In genomic region chr2:165079432-165079831, GRCh38 we compare ENCODE assay signal across 32 cellular contexts.
"Had no signal": no experiment of that assay in that cellular context is flagged by ENCODE, and none has a peak within 500 bp of the region (broad histone marks: within the 10 kb centered on the region; RNA-seq: fewer than 3 reads in every experiment).

No MANE protein-coding gene starts in this region.

- H3K4me3 Mint-ChIP-seq: activated B cell treated with CpG ODN at 0.5 μM for 24 hours; activated CD4-positive, alpha-beta memory T cell treated with anti-CD3 and anti-CD28 coated beads, Interleukin-2, amount 10 ng/mL, durations not matched to agents 7 days and 5 days; activated CD8-positive, alpha-beta memory T cell treated with anti-CD3 and anti-CD28 coated beads, Interleukin-2, amount 10 ng/mL, durations not matched to agents 7 days and 5 days; activated naive CD4-positive, alpha-beta T cell treated with anti-CD3 and anti-CD28 coated beads, Interleukin-2, amount 10 ng/mL, durations not matched to agents 7 days and 5 days; activated naive CD8-positive, alpha-beta T cell; activated naive CD8-positive, alpha-beta T cell treated with anti-CD3 and anti-CD28 coated beads, Interleukin-2, amount 50 U/mL, for 24 hours; T-cell; T-helper 17 cell had no signal

- H3K27me3 Mint-ChIP-seq: activated B cell treated with CpG ODN at 0.5 μM for 24 hours; activated CD4-positive, alpha-beta memory T cell treated with anti-CD3 and anti-CD28 coated beads, Interleukin-2, amount 10 ng/mL, durations not matched to agents 7 days and 5 days; activated CD8-positive, alpha-beta memory T cell treated with anti-CD3 and anti-CD28 coated beads, Interleukin-2, amount 10 ng/mL, durations not matched to agents 7 days and 5 days; activated naive CD4-positive, alpha-beta T cell treated with anti-CD3 and anti-CD28 coated beads, Interleukin-2, amount 10 ng/mL, durations not matched to agents 7 days and 5 days; activated naive CD8-positive, alpha-beta T cell; activated naive CD8-positive, alpha-beta T cell treated with anti-CD3 and anti-CD28 coated beads, Interleukin-2, amount 50 U/mL, for 24 hours; T-cell; T-helper 17 cell had no signal

- H3K36me3 Mint-ChIP-seq: activated CD8-positive, alpha-beta memory T cell treated with anti-CD3 and anti-CD28 coated beads, Interleukin-2, amount 10 ng/mL, durations not matched to agents 7 days and 5 days; activated naive CD4-positive, alpha-beta T cell treated with anti-CD3 and anti-CD28 coated beads, Interleukin-2, amount 10 ng/mL, durations not matched to agents 7 days and 5 days; T-cell had no signal

- H3K36me3 ChIP-seq: brain microvascular endothelial cell, Peyer's patch had no signal

- H3K4me1 Mint-ChIP-seq: activated B cell treated with CpG ODN at 0.5 μM for 24 hours; activated CD4-positive, alpha-beta memory T cell treated with anti-CD3 and anti-CD28 coated beads, Interleukin-2, amount 10 ng/mL, durations not matched to agents 7 days and 5 days; activated CD8-positive, alpha-beta memory T cell treated with anti-CD3 and anti-CD28 coated beads, Interleukin-2, amount 10 ng/mL, durations not matched to agents 7 days and 5 days; activated naive CD4-positive, alpha-beta T cell treated with anti-CD3 and anti-CD28 coated beads, Interleukin-2, amount 10 ng/mL, durations not matched to agents 7 days and 5 days; activated naive CD8-positive, alpha-beta T cell treated with anti-CD3 and anti-CD28 coated beads, Interleukin-2, amount 50 U/mL, for 24 hours; T-cell; T-helper 17 cell had no signal

- H3K27me3 ChIP-seq: brain microvascular endothelial cell, Peyer's patch had no signal

- DNase-seq: activated B cell treated with CpG ODN at 0.5 μM for 24 hours; activated CD4-positive, alpha-beta memory T cell treated with anti-CD3 and anti-CD28 coated beads, Interleukin-2, amount 10 ng/mL, durations not matched to agents 7 days and 5 days; activated CD4-positive, alpha-beta T cell treated with anti-CD3 and anti-CD28 coated beads for 4 hours; activated CD4-positive, CD25-positive, alpha-beta regulatory T cell treated with anti-CD3 and anti-CD28 coated beads, Interleukin-2, amount 50 U/mL, for 72 hours; activated CD8-positive, alpha-beta memory T cell treated with anti-CD3 and anti-CD28 coated beads for 24 hours; activated CD8-positive, alpha-beta memory T cell treated with anti-CD3 and anti-CD28 coated beads, Interleukin-2, amount 10 ng/mL, durations not matched to agents 7 days and 5 days; activated CD8-positive, alpha-beta memory T cell treated with anti-CD3 and anti-CD28 coated beads, Interleukin-2, amount 50 U/mL, for 48 hours; activated effector memory CD4-positive, alpha-beta T cell treated with Interleukin-2 at 50 U/mL for 16 hours; activated naive CD4-positive, alpha-beta T cell treated with anti-CD3 and anti-CD28 coated beads, Interleukin-2, amount 10 ng/mL, durations not matched to agents 7 days and 5 days; activated naive CD8-positive, alpha-beta T cell treated with anti-CD3 and anti-CD28 coated beads, Interleukin-2, amount 50 U/mL, for 24 hours; activated T-cell treated with anti-CD3 and anti-CD28 coated beads, Interleukin-2, amount 50 U/mL, for 48 hours; aorta; brain microvascular endothelial cell; central memory CD4-positive, alpha-beta T cell; KG1; NCI-H1048; NCI-H1105 treated with DMSO at 0.1 percent for 48 hours; NCI-H1436; NCI-H1694; NCI-H1930; NCI-H2081 treated with DMSO at 0.1 percent for 48 hours; NCI-H345; NCI-H524 treated with DMSO at 0.1 percent for 48 hours; NK-92 treated with Interleukin-12 subunit alpha and Interleukin-12 subunit beta, amount 100 ng/mL, for 24 hours; PC-3; Peyer's patch; RPMI8226; SIG-M5; T-cell; T-helper 17 cell had no signal

- H3K27ac ChIP-seq: brain microvascular endothelial cell, Peyer's patch, VCaP had no signal

- H3K27ac Mint-ChIP-seq: activated B cell treated with CpG ODN at 0.5 μM for 24 hours; activated CD4-positive, alpha-beta memory T cell treated with anti-CD3 and anti-CD28 coated beads, Interleukin-2, amount 10 ng/mL, durations not matched to agents 7 days and 5 days; activated CD8-positive, alpha-beta memory T cell treated with anti-CD3 and anti-CD28 coated beads, Interleukin-2, amount 10 ng/mL, durations not matched to agents 7 days and 5 days; activated naive CD4-positive, alpha-beta T cell treated with anti-CD3 and anti-CD28 coated beads, Interleukin-2, amount 10 ng/mL, durations not matched to agents 7 days and 5 days; activated naive CD8-positive, alpha-beta T cell; activated naive CD8-positive, alpha-beta T cell treated with anti-CD3 and anti-CD28 coated beads, Interleukin-2, amount 50 U/mL, for 24 hours; T-cell; T-helper 17 cell had no signal

- H3K4me3 ChIP-seq: Peyer's patch had no signal

- H3K4me1 ChIP-seq: Peyer's patch had no signal
